ENCODE assay signal across 8 cellular contexts in genomic region chr17:4554997-4555799, GRCh38. TPM values are rescaled to one million over a fixed set of nuclear protein-coding genes. Genes with fewer than 3 reads are reported as not detected.
DNase-seq lines count a peak whose midpoint lies in the region; ATAC-seq and TF ChIP-seq lines count a peak whose summit lies in the region.

A gene with protein sequence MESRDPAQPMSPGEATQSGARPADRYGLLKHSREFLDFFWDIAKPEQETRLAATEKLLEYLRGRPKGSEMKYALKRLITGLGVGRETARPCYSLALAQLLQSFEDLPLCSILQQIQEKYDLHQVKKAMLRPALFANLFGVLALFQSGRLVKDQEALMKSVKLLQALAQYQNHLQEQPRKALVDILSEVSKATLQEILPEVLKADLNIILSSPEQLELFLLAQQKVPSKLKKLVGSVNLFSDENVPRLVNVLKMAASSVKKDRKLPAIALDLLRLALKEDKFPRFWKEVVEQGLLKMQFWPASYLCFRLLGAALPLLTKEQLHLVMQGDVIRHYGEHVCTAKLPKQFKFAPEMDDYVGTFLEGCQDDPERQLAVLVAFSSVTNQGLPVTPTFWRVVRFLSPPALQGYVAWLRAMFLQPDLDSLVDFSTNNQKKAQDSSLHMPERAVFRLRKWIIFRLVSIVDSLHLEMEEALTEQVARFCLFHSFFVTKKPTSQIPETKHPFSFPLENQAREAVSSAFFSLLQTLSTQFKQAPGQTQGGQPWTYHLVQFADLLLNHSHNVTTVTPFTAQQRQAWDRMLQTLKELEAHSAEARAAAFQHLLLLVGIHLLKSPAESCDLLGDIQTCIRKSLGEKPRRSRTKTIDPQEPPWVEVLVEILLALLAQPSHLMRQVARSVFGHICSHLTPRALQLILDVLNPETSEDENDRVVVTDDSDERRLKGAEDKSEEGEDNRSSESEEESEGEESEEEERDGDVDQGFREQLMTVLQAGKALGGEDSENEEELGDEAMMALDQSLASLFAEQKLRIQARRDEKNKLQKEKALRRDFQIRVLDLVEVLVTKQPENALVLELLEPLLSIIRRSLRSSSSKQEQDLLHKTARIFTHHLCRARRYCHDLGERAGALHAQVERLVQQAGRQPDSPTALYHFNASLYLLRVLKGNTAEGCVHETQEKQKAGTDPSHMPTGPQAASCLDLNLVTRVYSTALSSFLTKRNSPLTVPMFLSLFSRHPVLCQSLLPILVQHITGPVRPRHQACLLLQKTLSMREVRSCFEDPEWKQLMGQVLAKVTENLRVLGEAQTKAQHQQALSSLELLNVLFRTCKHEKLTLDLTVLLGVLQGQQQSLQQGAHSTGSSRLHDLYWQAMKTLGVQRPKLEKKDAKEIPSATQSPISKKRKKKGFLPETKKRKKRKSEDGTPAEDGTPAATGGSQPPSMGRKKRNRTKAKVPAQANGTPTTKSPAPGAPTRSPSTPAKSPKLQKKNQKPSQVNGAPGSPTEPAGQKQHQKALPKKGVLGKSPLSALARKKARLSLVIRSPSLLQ (N-terminal part only) (minus strand): TSS chr17:4555384. CDS start chr17:4555324, 60 bp downstream.

- POLR2A ChIA-PET in T-cell (lab: Charles Lee) = interaction anchor here in 1 of 2 donors (0.7 kb wide), 1 partner anchor 107 kb away, joined by 3 read pairs; no protein-coding TSS in a partner anchor

- TF ChIP-seq CTCF in GM12874 (IDR thresholded peaks at IDR 0.05; ENCODE audit: insufficient read depth, low read depth, low read length) = 0 out of 2 replicates have a peak, but pooled peaks have one; percentile 15
- TF ChIP-seq CTCF in heart left ventricle (IDR thresholded peaks at IDR 0.05) = peak in 9 of 12 donors; percentile 18 to 51 (median 40)
- TF ChIP-seq CTCF in type B pancreatic cell (conservative IDR thresholded peaks at IDR 0.05) = peak; percentile 73

- H3K9me3 Mint-ChIP-seq in T-cell (no peaks in the 10 kb centered on the region), type B pancreatic cell (no peaks in the 10 kb centered on the region)

- intact Hi-C loops in heart left ventricle (cut with DNase I) = loop anchor here in 2 of 10 donors (5.0 kb wide), 1 partner anchor 133 kb away; no protein-coding TSS in a partner anchor

- TF ChIP-seq POLR2A in heart left ventricle (IDR thresholded peaks at IDR 0.05) = peak in 1 of 2 donors; percentile 73

- peak within 1 kb of the TSS; percentile 97 to 98 for H3K27ac Mint-ChIP-seq in T-cell
- peak within 1 kb of the TSS; percentile 92 for H3K27ac Mint-ChIP-seq in type B pancreatic cell

- no peaks in the 10 kb centered on the region for H3K27me3 ChIP-seq in heart left ventricle

- WGBS in adipose tissue, 3 donors = 0 to 1% (median 0%) methylated on average over 69 of the region's 69 CpGs
- WGBS in heart left ventricle, 4 donors = 1% methylated on average over 47 to 69 of the region's 69 CpGs

- H3K4me3 ChIP-seq in heart left ventricle = peak within 1 kb of the TSS; percentile 43 to 94 (median 80)

- no peaks in the 10 kb centered on the region for H3K9me3 ChIP-seq in heart left ventricle

- peak; percentile 67 for DNase-seq in NCI-H1436 treated with DMSO at 0.1 percent for 48 hours (lab: John Stamatoyannopoulos, UW)
- DNase-seq in T-cell = peak; percentile 88 to 98 (median 94)
- peak; percentile 97 to 99 (median 98) for DNase-seq in heart left ventricle
- DNase-seq in pons (ENCODE audit: low spot score) = peak; percentile 94
- peak; percentile 97 for DNase-seq in type B pancreatic cell (ENCODE audit: extremely low spot score, unreplicated experiment)

- H3K27ac ChIP-seq in adipose tissue (ENCODE audit: low read depth, low read length) (no peak within 1 kb of the TSS), heart left ventricle (peak within 1 kb of the TSS; percentile 67 to 93 (median 87))

- ATAC-seq in HG02798 (IDR thresholded peaks at IDR 0.05; ENCODE audit: poor library complexity, unreplicated experiment) (peak; percentile 90), T-cell (replicated peaks in 1 of 4) (peak; percentile 94 to 96 (median 96)), heart left ventricle (peak; percentile 92 to 97 (median 94))

- peaks cover 3 to 23% (median 17%) of the 10 kb centered on the region in 12 donors for H3K4me1 ChIP-seq in heart left ventricle

- H3K27me3 Mint-ChIP-seq in T-cell (no peaks in the 10 kb centered on the region), type B pancreatic cell (no peaks in the 10 kb centered on the region)

- H3K4me1 Mint-ChIP-seq in T-cell = peaks cover 23 to 29% (median 26%) of the 10 kb centered on the region in 3 donors
- H3K4me1 Mint-ChIP-seq in type B pancreatic cell (ENCODE audit: unreplicated experiment) = peaks cover 22% of the 10 kb centered on the region

- H3K36me3 Mint-ChIP-seq in T-cell = peaks cover 15% of the 10 kb centered on the region
- peaks cover 4% of the 10 kb centered on the region for H3K36me3 Mint-ChIP-seq in type B pancreatic cell

- peak within 1 kb of the TSS; percentile 87 to 94 (median 94) for H3K4me3 Mint-ChIP-seq in T-cell
- H3K4me3 Mint-ChIP-seq in type B pancreatic cell = peak within 1 kb of the TSS; percentile 95

- peaks cover 0 to 35% (median 33%) of the 10 kb centered on the region in 9 donors for H3K36me3 ChIP-seq in heart left ventricle

- CTCF ChIA-PET in T-cell (lab: Charles Lee) = interaction anchor here in 1 of 2 donors (0.6 kb wide), 1 partner anchor 146 kb away, joined by 3 read pairs; no protein-coding TSS in a partner anchor

RNA-seq across cellular contexts. Expression of the gene that starts here (rescaled TPM):
- total RNA-seq in T-cell (100 to 1,000 TPM in 1 of 5 donors, 10 to 100 TPM in 4; 57.0 to 102 (median 94.2) TPM), heart left ventricle (10 to 100 TPM; 17.4 to 34.8 (median 24.4) TPM), type B pancreatic cell (ENCODE audit: low replicate concordance) (63.7 and 66.0 TPM in 2 replicates)
- polyA plus RNA-seq in adipose tissue (10 to 100 TPM; 19.0 to 40.7 (median 22.7) TPM), heart left ventricle (10 to 100 TPM; 15.5 to 27.8 TPM)

Comparison
In these comparisons a context has a peak if more than half of its experiments do, and no peak if none do; other contexts are left out.
1. CTCF ChIP-seq: peak in every context shown above with its lines; median percentile 73 in type B pancreatic cell; 40 in heart left ventricle; 15 in GM12874.